In genomic region chr20:48986899-48987298, GRCh38 we compare ENCODE assay signal across 1 cellular context.
TF ChIP-seq lines count a peak whose summit lies in the region.

No MANE protein-coding gene starts in this region.

TF ChIP-seq in GM12878, 131 proteins besides CTCF, POLR2A, EP300 and RAD21:
- TF ChIP-seq SUZ12 (IDR thresholded peaks at IDR 0.05; ENCODE audit: unreplicated experiment), result no peak
- TF ChIP-seq EED (IDR thresholded peaks at IDR 0.05; ENCODE audit: low read depth), result no peak
- no peak for TF ChIP-seq RB1 (IDR thresholded peaks at IDR 0.05; ENCODE audit: borderline replicate concordance)
- TF ChIP-seq SMARCA5 (IDR thresholded peaks at IDR 0.05), result no peak
- no peak for TF ChIP-seq RAD51 (IDR thresholded peaks at IDR 0.05)
- no peak for TF ChIP-seq PRDM15 (CRISPR knock-in tag; IDR thresholded peaks at IDR 0.05)
- TF ChIP-seq IKZF2 (IDR thresholded peaks at IDR 0.05), result no peak
- no peak for TF ChIP-seq CBFB (IDR thresholded peaks at IDR 0.05; ENCODE audit: low read depth)
- TF ChIP-seq ZBTB4 (CRISPR knock-in tag; IDR thresholded peaks at IDR 0.05), result no peak
- no peak for TF ChIP-seq ZBED1 (IDR thresholded peaks at IDR 0.05; ENCODE audit: borderline replicate concordance)
- no peak for TF ChIP-seq ZNF274 (IDR thresholded peaks at IDR 0.05; ENCODE audit: insufficient read depth, insufficient read length)
